In genomic region chr7:128672927-128673517, GRCh38 we compare ENCODE assay signal across 8 cellular contexts. TPM values are rescaled to one million over a fixed set of nuclear protein-coding genes. Genes with fewer than 3 reads are reported as not detected.
DNase-seq lines count a peak whose midpoint lies in the region; TF ChIP-seq lines count a peak whose summit lies in the region.

No MANE protein-coding gene starts in this region.

- H3K4me1 ChIP-seq in suprapubic skin = peaks cover 4% of the 10 kb centered on the region

- WGBS in suprapubic skin = 16% methylated on average over 4 of the region's 7 CpGs

- H3K4me3 ChIP-seq in fibroblast of mammary gland (ENCODE audit: control insufficient read depth, low read depth, low read length) = no peak overlapping the region
- H3K4me3 ChIP-seq in suprapubic skin = no peak overlapping the region

- H3K36me3 ChIP-seq in suprapubic skin = no peaks in the 10 kb centered on the region

- TF ChIP-seq POLR2A in suprapubic skin (IDR thresholded peaks at IDR 0.05) = no peak

- TF ChIP-seq EP300 in suprapubic skin (IDR thresholded peaks at IDR 0.05) = no peak

- peak; percentile 40 for DNase-seq in SIG-M5 treated with dmso at 0.1 percent for 504 hours (lab: John Stamatoyannopoulos, UW; ENCODE audit: unreplicated experiment)
- no peak for DNase-seq in SIG-M5 (lab: John Stamatoyannopoulos, UW)
- peak; percentile 63 for DNase-seq in SK-MEL-5 (ENCODE audit: low read depth, low spot score)
- DNase-seq in fibroblast of mammary gland (ENCODE audit: low read depth) = peak; percentile 20
- DNase-seq in renal cortical epithelial cell (ENCODE audit: low read depth) = peak; percentile 18
- no peak for DNase-seq in AG08395 (ENCODE audit: low spot score)
- no peak for DNase-seq in stimulated activated naive CD4-positive, alpha-beta T cell treated with Interleukin-2 at 50 U/mL for 16 hours (lab: John Stamatoyannopoulos, UW)
- DNase-seq in suprapubic skin (ENCODE audit: low spot score in 2 of 2) = no peak

- no peaks in the 10 kb centered on the region for H3K9me3 ChIP-seq in suprapubic skin

- TF ChIP-seq CTCF in fibroblast of mammary gland (conservative IDR thresholded peaks at IDR 0.05; ENCODE audit: control insufficient read depth, insufficient read depth, low read depth, low read length) (peak; percentile 52), suprapubic skin (IDR thresholded peaks at IDR 0.05) (peak in 1 of 2 donors; percentile 22)

- no peak overlapping the region for H3K27ac ChIP-seq in suprapubic skin

- in situ Hi-C loops in SK-MEL-5 (cut with HindIII; ENCODE audit: low pct_unique_long_range_greater_than_20kb, low sequenced_read_pairs) = no loop called here

- peaks cover 2% of the 10 kb centered on the region for H3K27me3 ChIP-seq in suprapubic skin

RNA-seq across cellular contexts. Expression of gene GARIN1A, which starts 0.9 kb away (rescaled TPM):
- 0.21 and 0.82 TPM in 2 replicates for total RNA-seq in SK-MEL-5 (2014; rRNA removed; shearing (Covaris generic))
- 0.08 and 0.70 TPM in 2 replicates for polyA plus RNA-seq in SK-MEL-5 (2015; cell fraction: cytosol; rRNA removed)
- 0.95 and 3.3 TPM in 2 replicates for polyA plus RNA-seq in SK-MEL-5 (2015; cell fraction: nucleus; rRNA removed)
- 0.17 and 0.60 TPM in 2 replicates for total RNA-seq in renal cortical epithelial cell
- total RNA-seq in suprapubic skin = 1 to 10 TPM in 3 of 4 donors, under 1 TPM in 1; 0.42 to 3.5 (median 1.3) TPM

Comparison
In these comparisons a context has a peak if more than half of its experiments do, and no peak if none do; other contexts are left out.
1. DNase-seq: peak in SIG-M5 treated with dmso at 0.1 percent for 504 hours (single experiment), SK-MEL-5 (single experiment), fibroblast of mammary gland (single experiment) and renal cortical epithelial cell (single experiment); none in SIG-M5 (single experiment), AG08395 (single experiment), stimulated activated naive CD4-positive, alpha-beta T cell treated with Interleukin-2 at 50 U/mL for 16 hours (single experiment) and suprapubic skin (0 of 2).